In genomic region chr22:30453731-30454510, GRCh38 we compare ENCODE assay signal across 10 cellular contexts. TPM values are rescaled to one million over a fixed set of nuclear protein-coding genes. Genes with fewer than 3 reads are reported as not detected.
DNase-seq lines count a peak whose midpoint lies in the region; ATAC-seq, FAIRE-seq and TF ChIP-seq lines count a peak whose summit lies in the region.
"Had no signal": no experiment of that assay in that cellular context is flagged by ENCODE, and none has a peak within 500 bp of the region (broad histone marks: within the 10 kb centered on the region; RNA-seq: fewer than 3 reads in every experiment).

No MANE protein-coding gene starts in this region.

- BruUV-seq in A673 (replicated peaks; lab: Mats Ljungman, UMichigan) (no TSS peak), Caco-2 (replicated peaks; lab: Mats Ljungman, UMichigan) (no TSS peak)

- no peaks in the 10 kb centered on the region for H3K9me3 ChIP-seq in A673 (ENCODE audit: low read depth, low read length, poor library complexity, severe bottlenecking)
- no peaks in the 10 kb centered on the region for H3K9me3 ChIP-seq in Caco-2

- H3K27me3 ChIP-seq in A673 (replicated peaks; ENCODE audit: insufficient read depth, low read depth, low read length, poor library complexity) = no peaks in the 10 kb centered on the region
- H3K27me3 ChIP-seq in Caco-2 (replicated peaks; ENCODE audit: control insufficient read depth, insufficient read depth, low read length) = no peaks in the 10 kb centered on the region

- peaks cover 12% of the 10 kb centered on the region for H3K4me1 Mint-ChIP-seq in Caco-2 (ENCODE audit: low read depth, unreplicated experiment)

- CTCF ChIA-PET in A673 (lab: Charles Lee) (no interaction called here), Caco-2 (lab: Charles Lee) (no interaction called here)

- DNase-seq in A673 (ENCODE audit: low spot score) (peak; percentile 75), DMS79 treated with DMSO at 0.1 percent for 48 hours (lab: John Stamatoyannopoulos, UW) (peak; percentile 22), NOMO-1 treated with dmso at 0.1 percent for 144 hours (lab: John Stamatoyannopoulos, UW; ENCODE audit: unreplicated experiment) (peak; percentile 41), dermis blood vessel endothelial cell (peak; percentile 19), activated gamma-delta T cell (lab: John Stamatoyannopoulos, UW) (no peak), Caco-2 (no peak), HTR-8/SVneo (ENCODE audit: insufficient read length, low spot score) (no peak)
- DNase-seq: cerebellar nuclear complex, GOT3 had no signal

- H3K36me3 ChIP-seq in A673 (ENCODE audit: insufficient read depth, low read length, poor library complexity, severe bottlenecking) (no peaks in the 10 kb centered on the region), Caco-2 (ENCODE audit: control insufficient read depth, insufficient read depth, low read length) (no peaks in the 10 kb centered on the region)

- H3K9me3 Mint-ChIP-seq in Caco-2 (ENCODE audit: unreplicated experiment) = no peaks in the 10 kb centered on the region

- H3K4me3 Mint-ChIP-seq in Caco-2 (ENCODE audit: unreplicated experiment) = no peak overlapping the region

- peaks cover 6% of the 10 kb centered on the region for H3K36me3 Mint-ChIP-seq in Caco-2 (ENCODE audit: insufficient read depth, unreplicated experiment)

- TF ChIP-seq CTCF in A673 (conservative IDR thresholded peaks at IDR 0.05; ENCODE audit: low read depth, low read length) (peak; percentile 23; the same call in 1 of the 2 replicates), Caco-2 (IDR thresholded peaks at IDR 0.05; ENCODE audit: insufficient read depth in 1 of 2, low read depth in 1 of 2, low read length in 1 of 2, severe bottlenecking in 1 of 2, unreplicated experiment in 1 of 2) (no peak)

- H3K4me1 ChIP-seq in A673 (ENCODE audit: insufficient read depth, low read length, poor library complexity, severe bottlenecking) (no peaks in the 10 kb centered on the region), Caco-2 (peaks cover 13% of the 10 kb centered on the region)

- H3K27me3 Mint-ChIP-seq in Caco-2 (ENCODE audit: insufficient read depth, unreplicated experiment) = no peaks in the 10 kb centered on the region

- FAIRE-seq in HTR-8/SVneo (lab: Jason Lieb, UNC) = no peak

- no peak for ATAC-seq in GM21619 (IDR thresholded peaks at IDR 0.05; ENCODE audit: unreplicated experiment)

- POLR2A ChIA-PET in A673 (lab: Charles Lee; ENCODE audit: low non-redundant PET) (no interaction called here), Caco-2 (lab: Charles Lee) (no interaction called here)

- intact Hi-C loops in A673 (cut with micrococcal nuclease; ENCODE audit: unreplicated experiment) = no loop called here
- intact Hi-C loops in Caco-2 (cut with micrococcal nuclease; ENCODE audit: unreplicated experiment) = no loop called here

- H3K27ac ChIP-seq in A673 (ENCODE audit: low read depth, low read length, poor library complexity, severe bottlenecking) = no peak overlapping the region

- H3K27ac Mint-ChIP-seq in Caco-2 (ENCODE audit: unreplicated experiment) = no peak overlapping the region

- H3K4me3 ChIP-seq in A673 (ENCODE audit: low read depth, low read length, poor library complexity, severe bottlenecking) (no peak overlapping the region), Caco-2 (ENCODE audit: low read depth, low read length) (no peak overlapping the region)

RNA-seq across cellular contexts. Expression of gene SEC14L3, which starts 17.9 kb away (rescaled TPM):
- total RNA-seq in A673 (2021) = not detected in 2 replicates
- total RNA-seq in dermis blood vessel endothelial cell = not detected in 2 replicates
- total RNA-seq in Caco-2 (2022) = not detected in 2 replicates

RNA-seq across cellular contexts. Expression of gene MTFP1, which starts 28.4 kb away (rescaled TPM):
- total RNA-seq in A673 (2021) (82.6 and 86.9 TPM in 2 replicates), dermis blood vessel endothelial cell (31.7 and 36.8 TPM in 2 replicates), Caco-2 (2022) (20.6 and 23.0 TPM in 2 replicates)

RNA-seq across cellular contexts. Expression of gene SEC14L4, which starts 51.6 kb away (rescaled TPM):
- total RNA-seq in A673 (2021) (not detected in 2 replicates), dermis blood vessel endothelial cell (0.17 and 0.74 TPM in 2 replicates), Caco-2 (2022) (not detected in 2 replicates)

RNA-seq across cellular contexts. Expression of gene SEC14L2, which starts 57.1 kb away (rescaled TPM):
- total RNA-seq in A673 (2021) (14.4 and 19.4 TPM in 2 replicates), dermis blood vessel endothelial cell (16.2 and 17.0 TPM in 2 replicates), Caco-2 (2022) (9.4 and 11.0 TPM in 2 replicates)

Comparison
In these comparisons a context has a peak if more than half of its experiments do, and no peak if none do; other contexts are left out.
1. DNase-seq: peak in A673 (single experiment), DMS79 treated with DMSO at 0.1 percent for 48 hours (single experiment), NOMO-1 treated with dmso at 0.1 percent for 144 hours (single experiment) and dermis blood vessel endothelial cell (single experiment); none in activated gamma-delta T cell (single experiment), Caco-2 (0 of 2) and HTR-8/SVneo (single experiment).